ENCODE assay signal across 28 cellular contexts in genomic region chr9:72564517-72565281, GRCh38. TPM values are rescaled to one million over a fixed set of nuclear protein-coding genes. Genes with fewer than 3 reads are reported as not detected.
DNase-seq lines count a peak whose midpoint lies in the region; ATAC-seq, FAIRE-seq and TF ChIP-seq lines count a peak whose summit lies in the region.
"Had no signal": no experiment of that assay in that cellular context is flagged by ENCODE, and none has a peak within 500 bp of the region (broad histone marks: within the 10 kb centered on the region; RNA-seq: fewer than 3 reads in every experiment).

No MANE protein-coding gene starts in this region.

- peaks cover 12% of the 10 kb centered on the region for H3K4me1 ChIP-seq in A549
- peaks cover 10% of the 10 kb centered on the region for H3K4me1 ChIP-seq in neuron (ENCODE audit: insufficient read depth, low read length)
- no peaks in the 10 kb centered on the region for H3K4me1 ChIP-seq in BE2C
- H3K4me1 ChIP-seq: heart right ventricle, lower lobe of right lung, upper lobe of left lung had no signal

- peak in 1 of 2 experiments; percentile 44; a peak in 2 of 6 replicates for ATAC-seq in A549
- peak; percentile 73 for ATAC-seq in HG03175 (IDR thresholded peaks at IDR 0.05; ENCODE audit: unreplicated experiment)
- ATAC-seq in naive thymus-derived CD8-positive, alpha-beta T cell, result no peak
- ATAC-seq: activated T-cell treated with anti-CD3 and anti-CD28 coated beads, Interleukin-2, amount 50 U/mL, for 72 hours; heart right ventricle; T-cell had no signal

- H3K36me3 ChIP-seq in neuron (ENCODE audit: insufficient read depth, low read length) (no peaks in the 10 kb centered on the region), BE2C (no peaks in the 10 kb centered on the region), brain microvascular endothelial cell (replicated peaks) (no peaks in the 10 kb centered on the region)
- H3K36me3 ChIP-seq: heart right ventricle, lower lobe of right lung, upper lobe of left lung had no signal

- TF ChIP-seq CTCF in A549 (IDR thresholded peaks at IDR 0.05) (no peak), BE2C (IDR thresholded peaks at IDR 0.05; ENCODE audit: low read depth, low read length) (no peak), brain microvascular endothelial cell (IDR thresholded peaks at IDR 0.05; ENCODE audit: low read depth, low read length, missing control alignments) (no peak)

- H3K9me3 Mint-ChIP-seq in naive thymus-derived CD8-positive, alpha-beta T cell, result peaks cover 0 to 12% (median 7%) of the 10 kb centered on the region in 9 donors

- peak overlapping the region; percentile 38 for H2AFZ ChIP-seq in neuron (ENCODE audit: low read depth, low read length)

- H3K27ac Mint-ChIP-seq in naive thymus-derived CD8-positive, alpha-beta T cell, result no peak overlapping the region
- H3K27ac Mint-ChIP-seq: activated T-cell treated with anti-CD3 and anti-CD28 coated beads, Interleukin-2, amount 50 U/mL, for 72 hours; CD4-positive, CD25-positive, alpha-beta regulatory T cell; T-cell had no signal

- no peak for DNase-seq in A549 (ENCODE audit: low read depth in 1 of 2, low spot score in 1 of 2)
- no peak for DNase-seq in caudate nucleus (lab: John Stamatoyannopoulos, UW)
- no peak for DNase-seq in BE2C
- DNase-seq in iPS-NIHi7 (ENCODE audit: extremely low spot score), result no peak
- DNase-seq in naive thymus-derived CD8-positive, alpha-beta T cell, result no peak
- DNase-seq in brain microvascular endothelial cell, result no peak
- DNase-seq: activated CD4-positive, alpha-beta T cell treated with anti-CD3 and anti-CD28 coated beads for 4 hours; activated naive CD4-positive, alpha-beta T cell treated with anti-CD3 and anti-CD28 coated beads, Interleukin-2, amount 50 U/mL, for 16 hours; activated T-cell treated with anti-CD3 and anti-CD28 coated beads, Interleukin-2, amount 50 U/mL, for 72 hours; CD4-positive, CD25-positive, alpha-beta regulatory T cell; heart right ventricle; KG1; lower lobe of right lung; NCI-H1694 treated with DMSO at 0.1 percent for 48 hours; NCI-H2227 treated with DMSO at 0.1 percent for 48 hours; NCI-H82; retina; SHP77; T-cell; upper lobe of left lung had no signal

- H3K4me3 ChIP-seq in A549 (no peak overlapping the region), neuron (ENCODE audit: low read length) (no peak overlapping the region), BE2C (ENCODE audit: low read depth, low read length) (no peak overlapping the region), brain microvascular endothelial cell (ENCODE audit: low read depth, low read length) (no peak overlapping the region)
- H3K4me3 ChIP-seq: heart right ventricle, lower lobe of right lung, upper lobe of left lung had no signal

- H3K4me2 ChIP-seq in A549, result no peak overlapping the region

- peaks cover 0 to 6% (median 0%) of the 10 kb centered on the region in 3 donors for H3K36me3 Mint-ChIP-seq in naive thymus-derived CD8-positive, alpha-beta T cell
- H3K36me3 Mint-ChIP-seq: CD4-positive, CD25-positive, alpha-beta regulatory T cell; T-cell had no signal

- no peaks in the 10 kb centered on the region for H3K27me3 Mint-ChIP-seq in naive thymus-derived CD8-positive, alpha-beta T cell
- H3K27me3 Mint-ChIP-seq: CD4-positive, CD25-positive, alpha-beta regulatory T cell had no signal

- POLR2A ChIA-PET in A549 (lab: Yijun Ruan, JAX), result no interaction called here
- POLR2A ChIA-PET in naive thymus-derived CD8-positive, alpha-beta T cell (lab: Charles Lee), result interaction anchor here (0.9 kb wide), 1 partner anchor 202 kb away, joined by 3 read pairs; no protein-coding TSS in a partner anchor

- in situ Hi-C loops in brain microvascular endothelial cell (cut with HindIII; ENCODE audit: low pct_ligation_motif_present, low sequenced_read_pairs), result no loop called here

- CTCF ChIA-PET in A549 (lab: Yijun Ruan, JAX), result interaction anchor here (0.9 to 2.2 kb wide), 2 partner anchors 8 to 12 kb away, joined by 3 to 6 read pairs; no protein-coding TSS in a partner anchor

- no peak for TF ChIP-seq POLR2A in A549 (IDR thresholded peaks at IDR 0.05; ENCODE audit: low read length)

- TF ChIP-seq EP300 in A549 (IDR thresholded peaks at IDR 0.05), result no peak

- peak; percentile 7 for FAIRE-seq in A549 (lab: Jason Lieb, UNC)
- FAIRE-seq: GM18507, H54 had no signal

- peaks cover 0 to 1% (median 0%) of the 10 kb centered on the region in 4 donors for H3K4me1 Mint-ChIP-seq in naive thymus-derived CD8-positive, alpha-beta T cell
- H3K4me1 Mint-ChIP-seq: CD4-positive, CD25-positive, alpha-beta regulatory T cell; central memory CD8-positive, alpha-beta T cell; T-cell had no signal

- no peak overlapping the region for H3K4me3 Mint-ChIP-seq in naive thymus-derived CD8-positive, alpha-beta T cell
- H3K4me3 Mint-ChIP-seq: activated T-cell treated with anti-CD3 and anti-CD28 coated beads, Interleukin-2, amount 50 U/mL, for 72 hours; CD4-positive, CD25-positive, alpha-beta regulatory T cell; central memory CD8-positive, alpha-beta T cell; T-cell had no signal

- no peak for TF ChIP-seq RAD21 in A549 (conservative IDR thresholded peaks at IDR 0.05 in 1 of 2, IDR thresholded peaks at IDR 0.05 in 1 of 2)

- H3K27ac ChIP-seq in A549 (peak overlapping the region; percentile 32 to 69; a peak in 5 of 6 replicates), caudate nucleus (ENCODE audit: low read depth, low read length) (peak overlapping the region; percentile 13), brain microvascular endothelial cell (no peak overlapping the region)
- H3K27ac ChIP-seq: epithelial cell of prostate, heart right ventricle, lower lobe of right lung, upper lobe of left lung had no signal

- no peaks in the 10 kb centered on the region for H3K9me3 ChIP-seq in A549
- no peaks in the 10 kb centered on the region for H3K9me3 ChIP-seq in neuron (ENCODE audit: low read length)
- no peaks in the 10 kb centered on the region for H3K9me3 ChIP-seq in BE2C
- H3K9me3 ChIP-seq: heart right ventricle, lower lobe of right lung, upper lobe of left lung had no signal

- H3K27me3 ChIP-seq in neuron (ENCODE audit: insufficient read depth, low read length) (no peaks in the 10 kb centered on the region), BE2C (no peaks in the 10 kb centered on the region), brain microvascular endothelial cell (replicated peaks) (no peaks in the 10 kb centered on the region)
- H3K27me3 ChIP-seq: heart right ventricle, upper lobe of left lung had no signal

- 68% methylated on average over 2 of the region's 2 CpGs for WGBS in A549 (ENCODE audit: missing lambda C conversion rate)

TF ChIP-seq in A549, 52 proteins besides CTCF, POLR2A, EP300 and RAD21 (continues in another document):
- no peak for TF ChIP-seq SREBF2 (IDR thresholded peaks at IDR 0.05)
- no peak for TF ChIP-seq REST (IDR thresholded peaks at IDR 0.05)
- TF ChIP-seq KDM5A (IDR thresholded peaks at IDR 0.05), result no peak
- TF ChIP-seq RCOR1 (IDR thresholded peaks at IDR 0.05; ENCODE audit: low read depth, low read length), result no peak
- no peak for TF ChIP-seq EHMT2 (IDR thresholded peaks at IDR 0.05; ENCODE audit: low read depth)
- no peak for TF ChIP-seq RFX5 (IDR thresholded peaks at IDR 0.05)
- TF ChIP-seq USF2 (IDR thresholded peaks at IDR 0.05), result no peak
- no peak for TF ChIP-seq HOXB13 (CRISPR knock-in tag; IDR thresholded peaks at IDR 0.05; ENCODE audit: low read depth)
- TF ChIP-seq HDAC2 (IDR thresholded peaks at IDR 0.05), result no peak
- no peak for TF ChIP-seq JUNB (IDR thresholded peaks at IDR 0.05)
- no peak for TF ChIP-seq ZNF302 (CRISPR knock-in tag; IDR thresholded peaks at IDR 0.05)
- no peak for TF ChIP-seq ESRRA (IDR thresholded peaks at IDR 0.05; ENCODE audit: borderline replicate concordance, low read length)
- no peak for TF ChIP-seq MYC (IDR thresholded peaks at IDR 0.05; ENCODE audit: borderline replicate concordance, low read length)

RNA-seq across cellular contexts. Expression of gene TMC1, which starts 43.3 kb away (rescaled TPM):
- polyA plus RNA-seq in A549 (2011; rRNA removed) (0.12 and 0.29 TPM in 2 replicates), A549 (2017; fragmentation: RNase III; extraction: RNeasy Plus Mini Kit Qiagen cat#74134 plus additional on column Dnase treatment) (0.01 to 0.18 TPM (median 0.17 TPM) in 3 replicates)
- polyA plus RNA-seq in A549 (2012; cell fraction: cytosol; rRNA removed), result 0.01 and 0.03 TPM in 2 replicates
- polyA plus RNA-seq in A549 (2012; cell fraction: nucleus; rRNA removed), result 0.04 TPM in 1 of 2 replicates, not detected in the other
- 0.12 and 0.49 TPM in 2 replicates for polyA minus RNA-seq in A549 (2011; rRNA and poly(A)+ RNA removed)
- polyA plus RNA-seq in BE2C (2012; ENCODE audit: insufficient read depth, insufficient read length, low read depth), result not detected
- total RNA-seq in naive thymus-derived CD8-positive, alpha-beta T cell, result not detected
- not detected for polyA plus RNA-seq in naive thymus-derived CD8-positive, alpha-beta T cell
- total RNA-seq: CD4-positive, CD25-positive, alpha-beta regulatory T cell; lower lobe of right lung; OCI-LY7; T-cell had no signal
- polyA plus RNA-seq: AG04450; CD4-positive, CD25-positive, alpha-beta regulatory T cell had no signal
